Comparison of ENCODE assay signal across 1 cellular context in genomic region chr10:8086315-8086714, GRCh38.
TF ChIP-seq lines count a peak whose summit lies in the region.

No MANE protein-coding gene starts in this region.

TF ChIP-seq in WTC11, 78 proteins besides CTCF, POLR2A, EP300 and RAD21 (continued from another document):
- TF ChIP-seq MLX (CRISPR knock-in tag; IDR thresholded peaks at IDR 0.05) (no peak), IRF2 (CRISPR knock-in tag; IDR thresholded peaks at IDR 0.05; ENCODE audit: borderline replicate concordance, low read depth) (no peak), ZNF416 (CRISPR knock-in tag; IDR thresholded peaks at IDR 0.05) (no peak), ATF2 (CRISPR knock-in tag; IDR thresholded peaks at IDR 0.05; ENCODE audit: borderline replicate concordance, low read depth) (no peak), ESRRA (CRISPR knock-in tag; IDR thresholded peaks at IDR 0.05; ENCODE audit: borderline replicate concordance) (no peak), HMGA2 (CRISPR knock-in tag; IDR thresholded peaks at IDR 0.05) (no peak), TCF7 (CRISPR knock-in tag; IDR thresholded peaks at IDR 0.05; ENCODE audit: low read depth) (no peak), FOXJ3 (CRISPR knock-in tag; IDR thresholded peaks at IDR 0.05; ENCODE audit: borderline replicate concordance) (no peak), MYBL2 (CRISPR knock-in tag; IDR thresholded peaks at IDR 0.05) (no peak), TEAD1 (CRISPR knock-in tag; IDR thresholded peaks at IDR 0.05) (no peak), ZNF317 (CRISPR knock-in tag; IDR thresholded peaks at IDR 0.05; ENCODE audit: borderline replicate concordance, low read depth) (no peak)
